In the genomic region with DNA sequence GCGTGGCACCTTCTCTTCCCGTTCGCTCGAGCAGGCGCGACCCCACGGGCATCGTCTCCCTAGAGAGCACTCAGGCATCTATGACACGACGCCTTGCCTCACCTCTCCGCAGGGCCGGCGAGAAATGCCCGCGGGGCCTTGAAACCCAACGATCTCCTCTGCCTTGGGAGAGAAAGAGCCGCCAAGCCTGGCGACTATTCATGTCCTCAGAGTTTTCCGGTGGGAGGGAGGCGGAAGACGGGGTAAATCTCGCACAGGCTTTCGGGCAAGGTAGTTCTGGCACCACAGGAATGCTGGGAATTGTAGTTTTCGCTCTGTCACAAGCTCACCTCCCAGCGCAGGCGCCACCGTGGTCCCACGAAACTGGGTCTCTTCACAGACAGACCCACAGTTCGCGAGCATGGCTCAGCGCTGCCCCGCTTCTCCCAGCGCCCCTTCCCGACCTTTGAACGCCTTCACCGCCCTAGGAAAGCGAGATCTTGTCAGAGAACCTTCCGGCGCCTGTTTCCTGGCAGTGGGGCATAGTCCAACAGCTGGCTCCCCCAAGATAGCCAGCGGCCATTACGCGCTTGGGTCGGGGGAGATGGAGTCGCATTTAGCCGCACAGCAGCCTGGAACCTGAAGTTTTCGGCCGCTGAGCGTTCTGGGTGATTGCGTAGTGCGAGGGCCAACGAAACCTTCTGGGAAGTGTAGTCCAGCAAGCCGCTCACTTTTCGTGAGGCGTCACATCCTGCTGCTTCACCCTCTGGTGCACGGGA, we compare ENCODE assay signal across 8 cellular contexts. TPM values are rescaled to one million over a fixed set of nuclear protein-coding genes. Genes with fewer than 3 reads are reported as not detected.
A peak's percentile ranks its signal among the peaks of the same experiment; 100 is the strongest.
DNase-seq lines count a peak whose midpoint lies in the region; FAIRE-seq and TF ChIP-seq lines count a peak whose summit lies in the region.

A gene with protein sequence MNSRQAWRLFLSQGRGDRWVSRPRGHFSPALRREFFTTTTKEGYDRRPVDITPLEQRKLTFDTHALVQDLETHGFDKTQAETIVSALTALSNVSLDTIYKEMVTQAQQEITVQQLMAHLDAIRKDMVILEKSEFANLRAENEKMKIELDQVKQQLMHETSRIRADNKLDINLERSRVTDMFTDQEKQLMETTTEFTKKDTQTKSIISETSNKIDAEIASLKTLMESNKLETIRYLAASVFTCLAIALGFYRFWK (minus strand): TSS at position 597 of the 758 bp plus-strand sequence. CDS start 395 bp downstream, at position 202.

- H3K4me1 ChIP-seq in neuronal stem cell (ENCODE audit: control insufficient read depth in 2 of 2, insufficient read depth in 1 of 2, low read depth in 1 of 2, low read length in 2 of 2) = peaks cover 3 to 5% of the 10 kb centered on the region in 2 donors

- no peak within 1 kb of the TSS for H4K91ac ChIP-seq in neuronal stem cell (ENCODE audit: low read depth, low read length, poor library complexity)

- peaks cover 0 to 21% of the 10 kb centered on the region in 2 donors for H3K36me3 ChIP-seq in neuronal stem cell (replicated peaks in 1 of 2; ENCODE audit: control insufficient read depth in 2 of 2, insufficient read depth in 2 of 2, low read length in 2 of 2)

- no peak within 1 kb of the TSS for H3K14ac ChIP-seq in neuronal stem cell (ENCODE audit: low read length)

- H3K4me3 ChIP-seq in HFF-Myc (replicated peaks; ENCODE audit: low read depth, low read length) (peak within 1 kb of the TSS; percentile 71), neuronal stem cell (ENCODE audit: low read length in 2 of 2) (peak within 1 kb of the TSS; percentile 88)

- peak within 1 kb of the TSS; percentile 97 for H3K4me3 Mint-ChIP-seq in activated naive CD4-positive, alpha-beta T cell treated with anti-CD3 and anti-CD28 coated beads for 36 hours

- TF ChIP-seq CTCF in HFF-Myc (IDR thresholded peaks at IDR 0.05; ENCODE audit: low read depth, low read length, missing control alignments) (peak; percentile 35), subcutaneous adipose tissue (IDR thresholded peaks at IDR 0.05; ENCODE audit: low read depth) (no peak)

- CTCF ChIA-PET in activated naive CD4-positive, alpha-beta T cell treated with anti-CD3 and anti-CD28 coated beads for 36 hours (lab: Charles Lee) = interaction anchor here (1.2 to 1.5 kb wide), 2 partner anchors 9 to 354 kb away, joined by 3 read pairs; no protein-coding TSS in a partner anchor

- H3K27ac Mint-ChIP-seq in activated naive CD4-positive, alpha-beta T cell treated with anti-CD3 and anti-CD28 coated beads for 36 hours = peak within 1 kb of the TSS; percentile 98

- H3K4me1 Mint-ChIP-seq in activated naive CD4-positive, alpha-beta T cell treated with anti-CD3 and anti-CD28 coated beads for 36 hours (ENCODE audit: low read depth) = peaks cover 28% of the 10 kb centered on the region

- H3K79me1 ChIP-seq in neuronal stem cell (ENCODE audit: low read depth, low read length) = peaks cover 4% of the 10 kb centered on the region

- no peak within 1 kb of the TSS for H2AK5ac ChIP-seq in neuronal stem cell (ENCODE audit: low read depth, low read length)

- peak; percentile 90 for DNase-seq in GM04503 (ENCODE audit: low read depth)
- peak; percentile 95 for DNase-seq in HFF-Myc (ENCODE audit: extremely low read depth, low read depth)
- peak; percentile 98 for DNase-seq in NAMALWA (ENCODE audit: low spot score)
- peak; percentile 99 for DNase-seq in SK-N-DZ (ENCODE audit: low spot score)
- peak; percentile 97 for DNase-seq in activated naive CD4-positive, alpha-beta T cell treated with anti-CD3 and anti-CD28 coated beads for 36 hours
- peak; percentile 76 to 89 for DNase-seq in frontal cortex (ENCODE audit: low spot score in 2 of 2)
- DNase-seq in neuronal stem cell (ENCODE audit: low spot score) = peak; percentile 96

- H3K4me2 ChIP-seq in neuronal stem cell (ENCODE audit: insufficient read depth, low read length, poor library complexity, severe bottlenecking) = peak within 1 kb of the TSS; percentile 56

- no peak within 1 kb of the TSS for H2BK120ac ChIP-seq in neuronal stem cell (ENCODE audit: low read depth, low read length)

- H3K9me3 Mint-ChIP-seq in activated naive CD4-positive, alpha-beta T cell treated with anti-CD3 and anti-CD28 coated beads for 36 hours = no peaks in the 10 kb centered on the region

- no peak for FAIRE-seq in frontal cortex (lab: Jason Lieb, UNC)

- peak within 1 kb of the TSS; percentile 17 for H2BK5ac ChIP-seq in neuronal stem cell (ENCODE audit: low read length)

- H3K23ac ChIP-seq in neuronal stem cell (ENCODE audit: low read depth, low read length, poor library complexity) = peak within 1 kb of the TSS; percentile 29

- no peaks in the 10 kb centered on the region for H3K9me3 ChIP-seq in neuronal stem cell (replicated peaks in 1 of 2; ENCODE audit: control insufficient read depth in 2 of 2, insufficient read depth in 1 of 2, low read depth in 1 of 2, low read length in 2 of 2)

- WGBS in neuronal stem cell (ENCODE audit: extremely low coverage in 2 of 2, insufficient read length in 2 of 2, insufficient replicate concordance in 1 of 2), 2 donors = no CpG with 5 or more reads among the region's 55 CpGs

- no peak within 1 kb of the TSS for H4K8ac ChIP-seq in neuronal stem cell (ENCODE audit: low read depth, low read length)

- peak within 1 kb of the TSS; percentile 91 for H3K18ac ChIP-seq in neuronal stem cell (ENCODE audit: low read length)

- H3K27me3 ChIP-seq in neuronal stem cell (ENCODE audit: control insufficient read depth in 3 of 3, insufficient read depth in 3 of 3, low read depth in 1 of 3, low read length in 3 of 3) = no peaks in the 10 kb centered on the region

- no peaks in the 10 kb centered on the region for H3K36me3 Mint-ChIP-seq in activated naive CD4-positive, alpha-beta T cell treated with anti-CD3 and anti-CD28 coated beads for 36 hours (ENCODE audit: low read depth)

- no peaks in the 10 kb centered on the region for H3K27me3 Mint-ChIP-seq in activated naive CD4-positive, alpha-beta T cell treated with anti-CD3 and anti-CD28 coated beads for 36 hours (ENCODE audit: low read depth)

- no peak within 1 kb of the TSS for H2BK12ac ChIP-seq in neuronal stem cell (ENCODE audit: low read length)

- no peak within 1 kb of the TSS for H3K4ac ChIP-seq in neuronal stem cell (ENCODE audit: low read length)

- H2BK15ac ChIP-seq in neuronal stem cell (ENCODE audit: low read length) = no peak within 1 kb of the TSS

- H3K9ac ChIP-seq in neuronal stem cell (ENCODE audit: low read depth, low read length, poor library complexity) = peak within 1 kb of the TSS; percentile 85

- peak within 1 kb of the TSS; percentile 30 for H3K27ac ChIP-seq in neuronal stem cell (replicated peaks; ENCODE audit: low read length)

- intact Hi-C loops in activated naive CD4-positive, alpha-beta T cell treated with anti-CD3 and anti-CD28 coated beads for 36 hours (cut with micrococcal nuclease) = loop anchor here (1.0 to 5.0 kb wide), 13 partner anchors 33 to 569 kb away; a partner anchor contains a TSS

- peak within 1 kb of the TSS; percentile 99 for H2AFZ ChIP-seq in neuronal stem cell (ENCODE audit: low read length)

RNA-seq across cellular contexts. Expression of the gene that starts here (rescaled TPM):
- 65.7 and 70.4 TPM in 2 replicates for polyA plus RNA-seq in SK-N-DZ (2014; cell fraction: cytosol; rRNA removed)
- polyA plus RNA-seq in SK-N-DZ (2014; cell fraction: nucleus; rRNA removed) = 56.2 and 56.6 TPM in 2 replicates
- total RNA-seq in activated naive CD4-positive, alpha-beta T cell treated with anti-CD3 and anti-CD28 coated beads for 36 hours = 10 to 100 TPM; 28.2 to 29.5 TPM
- total RNA-seq in frontal cortex (216 TPM), subcutaneous adipose tissue (10 to 100 TPM; 27.7 to 54.8 (median 42.2) TPM)
- polyA plus RNA-seq in neuronal stem cell (2013, experiment 1 of 2) = 77.8 TPM
- 77.4 TPM for polyA plus RNA-seq in neuronal stem cell (2013, experiment 2 of 2)

Comparison
In these comparisons a context has a peak if more than half of its experiments do, and no peak if none do; other contexts are left out.
1. Peak in every context shown above with its lines: DNase-seq, H3K4me3 ChIP-seq and H3K27ac ChIP-seq.